28 cellular contexts compared by ENCODE assay signal in genomic region chr15:27532358-27532757, GRCh38.
"Had no signal": no experiment of that assay in that cellular context is flagged by ENCODE, and none has a peak within 500 bp of the region (broad histone marks: within the 10 kb centered on the region; RNA-seq: fewer than 3 reads in every experiment).

No MANE protein-coding gene starts in this region.

- H3K27ac ChIP-seq: colonic mucosa, coronary artery, dorsolateral prefrontal cortex, epithelial cell of prostate, esophagus muscularis mucosa, esophagus squamous epithelium, foreskin keratinocyte, gastrocnemius medialis, gastroesophageal sphincter, heart left ventricle, heart right ventricle had no signal

- FAIRE-seq: colon, endometrium, endothelial cell of umbilical vein, frontal cortex had no signal

- H3K4me3 ChIP-seq: colonic mucosa, coronary artery, dorsolateral prefrontal cortex, esophagus muscularis mucosa, esophagus squamous epithelium, gastrocnemius medialis, gastroesophageal sphincter, heart left ventricle, heart right ventricle had no signal

- H3K9me3 ChIP-seq: colonic mucosa, esophagus muscularis mucosa, esophagus squamous epithelium, gastrocnemius medialis, gastroesophageal sphincter had no signal

- H3K27me3 ChIP-seq: colonic mucosa, dorsolateral prefrontal cortex, esophagus muscularis mucosa, esophagus squamous epithelium, foreskin keratinocyte, gastrocnemius medialis, heart left ventricle had no signal

- DNase-seq: colonic mucosa; cortex of kidney; dermis blood vessel endothelial cell; dorsolateral prefrontal cortex; effector CD4-positive, alpha-beta T cell; effector CD8-positive, alpha-beta T cell; effector memory CD4-positive, alpha-beta T cell; effector memory CD8-positive, alpha-beta T cell; endodermal cell; erythroblast; esophagus squamous epithelium; foreskin fibroblast; foreskin keratinocyte; foreskin melanocyte; gastrocnemius medialis; glutamatergic neuron; head of caudate nucleus; heart left ventricle; heart right ventricle had no signal

- H3K36me3 ChIP-seq: colonic mucosa, esophagus muscularis mucosa, esophagus squamous epithelium, gastrocnemius medialis, gastroesophageal sphincter, heart left ventricle, heart right ventricle had no signal

- H3K4me1 ChIP-seq: colonic mucosa, esophagus muscularis mucosa, foreskin keratinocyte, gastrocnemius medialis, gastroesophageal sphincter, heart left ventricle, heart right ventricle had no signal

- ATAC-seq: effector memory CD8-positive, alpha-beta T cell; esophagus mucosa; foreskin keratinocyte; gastrocnemius medialis; gastroesophageal sphincter; heart left ventricle; heart right ventricle had no signal
